ENCODE assay signal across 8 cellular contexts in the genomic region with DNA sequence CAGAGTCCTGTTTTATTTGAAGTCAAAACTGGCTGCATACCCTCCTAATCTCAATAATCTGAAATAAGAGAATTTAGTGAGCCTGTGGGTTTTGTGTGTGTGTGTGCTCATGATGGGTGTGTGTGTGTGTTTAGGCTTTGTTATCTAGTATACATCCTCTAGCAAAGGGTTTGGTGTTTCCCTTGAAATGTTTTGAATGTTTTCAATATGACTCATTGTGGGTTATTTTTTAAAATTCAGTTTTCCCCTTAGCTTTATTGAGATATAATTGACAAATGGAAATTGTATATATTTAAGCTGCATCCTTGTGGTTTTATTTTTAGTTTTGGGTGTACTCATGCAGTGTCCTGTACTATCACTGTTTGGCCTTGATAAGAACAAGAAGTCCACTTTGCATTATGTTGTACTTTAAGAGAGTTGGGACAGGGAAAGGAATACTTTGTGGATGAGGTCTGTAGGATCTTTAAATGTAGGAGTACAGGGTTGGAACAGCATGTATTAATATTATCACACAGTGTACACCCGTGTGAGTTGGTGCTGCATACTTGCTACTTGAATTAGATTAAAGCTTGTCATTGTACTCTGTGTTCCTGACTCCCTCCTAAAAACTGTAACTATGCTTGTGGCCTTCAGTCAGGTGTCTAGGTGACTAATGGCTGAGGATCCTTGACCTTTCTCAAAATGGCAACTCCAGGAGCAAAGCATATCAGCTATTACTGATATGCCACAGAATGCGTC. TPM values are rescaled to one million over a fixed set of nuclear protein-coding genes. Genes with fewer than 3 reads are reported as not detected.
DNase-seq lines count a peak whose midpoint lies in the region; ATAC-seq and TF ChIP-seq lines count a peak whose summit lies in the region.

No MANE protein-coding gene starts in this region.

- TF ChIP-seq EP300 in tibial nerve (IDR thresholded peaks at IDR 0.05) = no peak

- H3K36me3 ChIP-seq in GM06990 (ENCODE audit: control insufficient read depth, insufficient read depth, low read length) (no peaks in the 10 kb centered on the region), tibial nerve (no peaks in the 10 kb centered on the region)

- no peaks in the 10 kb centered on the region for H3K27me3 ChIP-seq in GM06990 (replicated peaks; ENCODE audit: control insufficient read depth, insufficient read depth, low read length)
- no peaks in the 10 kb centered on the region for H3K27me3 ChIP-seq in tibial nerve

- peaks cover 0 to 6% (median 0%) of the 10 kb centered on the region in 4 donors for H3K9me3 ChIP-seq in tibial nerve

- H3K27ac ChIP-seq in tibial nerve = peak overlapping the region in 2 of 4 donors; percentile 34 to 55

- H3K27ac Mint-ChIP-seq in mesothelial cell of epicardium = peak overlapping the region; percentile 85

- WGBS in tibial nerve, 2 donors = 51 to 52% methylated on average over 2 of the region's 2 CpGs
- 52 to 61% methylated on average over 2 of the region's 2 CpGs for WGBS in lower leg skin, 2 donors

- no peak overlapping the region for H3K4me3 ChIP-seq in GM06990 (replicated peaks; ENCODE audit: low read depth, low read length)
- no peak overlapping the region for H3K4me3 ChIP-seq in astrocyte of the spinal cord (ENCODE audit: low read depth, low read length)
- no peak overlapping the region for H3K4me3 ChIP-seq in tibial nerve
- no peak overlapping the region for H3K4me3 ChIP-seq in lower leg skin (ENCODE audit: low read depth, poor library complexity, severe bottlenecking)

- no peak overlapping the region for H3K4me3 Mint-ChIP-seq in mesothelial cell of epicardium

- no peaks in the 10 kb centered on the region for H3K9me3 Mint-ChIP-seq in mesothelial cell of epicardium

- no peaks in the 10 kb centered on the region for H3K27me3 Mint-ChIP-seq in mesothelial cell of epicardium (ENCODE audit: low read depth)

- ATAC-seq in HG03469 (IDR thresholded peaks at IDR 0.05; ENCODE audit: unreplicated experiment) (peak; percentile 41), HG03520 (IDR thresholded peaks at IDR 0.05; ENCODE audit: unreplicated experiment) (no peak)

- intact Hi-C loops in lower leg skin (cut with DNase I; ENCODE audit: low total_unique reads) = no loop called here

- in situ Hi-C loops in astrocyte of the spinal cord (cut with HindIII; ENCODE audit: low sequenced_read_pairs) = no loop called here

- peaks cover 24% of the 10 kb centered on the region for H3K4me1 Mint-ChIP-seq in mesothelial cell of epicardium

- H3K36me3 Mint-ChIP-seq in mesothelial cell of epicardium = no peaks in the 10 kb centered on the region

- peak; percentile 40 for DNase-seq in GM06990 (ENCODE audit: extremely low read depth, insufficient read length)
- peak; percentile 70 for DNase-seq in astrocyte of the spinal cord (ENCODE audit: low read depth, low spot score)
- DNase-seq in mesothelial cell of epicardium (ENCODE audit: low spot score in 2 of 2, unreplicated experiment in 2 of 2) = no peak
- DNase-seq in tibial nerve (ENCODE audit: low spot score in 2 of 2) = no peak
- DNase-seq in lower leg skin (ENCODE audit: low spot score in 2 of 2) = no peak
- no peak for DNase-seq in activated CD4-positive, CD25-positive, alpha-beta regulatory T cell treated with anti-CD3 and anti-CD28 coated beads, Interleukin-2, amount 50 U/mL, for 72 hours

- TF ChIP-seq POLR2A in tibial nerve (IDR thresholded peaks at IDR 0.05) = no peak
- TF ChIP-seq POLR2A in lower leg skin (IDR thresholded peaks at IDR 0.05) = no peak

- H3K4me1 ChIP-seq in tibial nerve = peaks cover 0 to 46% (median 22%) of the 10 kb centered on the region in 4 donors

- TF ChIP-seq CTCF in GM06990 (IDR thresholded peaks at IDR 0.05; ENCODE audit: insufficient read depth, low read length, poor library complexity, severe bottlenecking) = no peak
- TF ChIP-seq CTCF in astrocyte of the spinal cord (IDR thresholded peaks at IDR 0.05; ENCODE audit: low read depth, low read length) = no peak
- TF ChIP-seq CTCF in mesothelial cell of epicardium (IDR thresholded peaks at IDR 0.05; ENCODE audit: unreplicated experiment) = no peak
- TF ChIP-seq CTCF in tibial nerve (IDR thresholded peaks at IDR 0.05) = no peak
- no peak for TF ChIP-seq CTCF in lower leg skin (IDR thresholded peaks at IDR 0.05)

RNA-seq across cellular contexts. Expression of gene VCL, which starts 58.3 kb away (rescaled TPM):
- 129 to 132 TPM (median 131 TPM) in 3 replicates for total RNA-seq in mesothelial cell of epicardium
- total RNA-seq in tibial nerve = 100 to 1,000 TPM in 2 of 4 donors, 10 to 100 TPM in 2; 99.2 to 120 (median 106) TPM
- total RNA-seq in lower leg skin = 10 to 100 TPM; 53.3 to 90.4 (median 63.1) TPM

Comparison
In these comparisons a context has a peak if more than half of its experiments do, and no peak if none do; other contexts are left out.
1. DNase-seq: peak in GM06990 (single experiment) and astrocyte of the spinal cord (single experiment); none in mesothelial cell of epicardium (0 of 2), tibial nerve (0 of 2), lower leg skin (0 of 2) and activated CD4-positive, CD25-positive, alpha-beta regulatory T cell treated with anti-CD3 and anti-CD28 coated beads, Interleukin-2, amount 50 U/mL, for 72 hours (single experiment).